ENCODE assay signal across 18 cellular contexts in genomic region chr3:41223078-41223477, GRCh38.
"Had no signal": no experiment of that assay in that cellular context is flagged by ENCODE, and none has a peak within 500 bp of the region (broad histone marks: within the 10 kb centered on the region; RNA-seq: fewer than 3 reads in every experiment).

No MANE protein-coding gene starts in this region.

- H3K4me1 ChIP-seq: foreskin keratinocyte had no signal

- H3K9me3 Mint-ChIP-seq: naive B cell; stimulated activated naive B cell treated with anti-CD40 and anti-IgM and Interleukin-4, amounts not matched to agents 10 μg/mL and 1 μg/mL and 100 μg/mL, for 72 hours; stimulated activated naive CD8-positive, alpha-beta T cell treated with anti-CD3 and anti-CD28 coated beads, Interleukin-15, amount 100 ng/mL, for 72 hours had no signal

- H3K4me3 ChIP-seq: colonic mucosa, hepatocyte, spleen, testis, tibial nerve had no signal

- H3K27me3 ChIP-seq: colonic mucosa, foreskin keratinocyte, hepatocyte, spleen, testis, tibial nerve had no signal

- H3K4me2 ChIP-seq: hepatocyte had no signal

- H3K9me3 ChIP-seq: colonic mucosa, spleen, testis, tibial nerve had no signal

- H2AFZ ChIP-seq: hepatocyte had no signal

- ATAC-seq: foreskin keratinocyte; right cardiac atrium; stimulated activated naive CD8-positive, alpha-beta T cell treated with anti-CD3 and anti-CD28 coated beads, Interleukin-15, amount 100 ng/mL, for 72 hours had no signal

- DNase-seq: colonic mucosa; dermis blood vessel endothelial cell; erythroblast; foreskin keratinocyte; head of caudate nucleus; mesendoderm; naive B cell; right cardiac atrium; spleen; stimulated activated CD4-positive, alpha-beta T cell treated with anti-CD3 and anti-CD28 coated beads, Interleukin-15, amount 100 ng/mL, for 24 hours; stimulated activated CD4-positive, alpha-beta T cell treated with anti-CD3 and anti-CD28 coated beads, Interleukin-1b, Interleukin-23, amount 100 ng/mL, for 48 hours; stimulated activated CD4-positive, alpha-beta T cell treated with anti-CD3 and anti-CD28 coated beads, Interleukin-4, amount 100 ng/mL, for 24 hours; stimulated activated naive B cell treated with anti-CD40 and anti-IgM and Interleukin-4, amounts not matched to agents 10 μg/mL and 1 μg/mL and 100 μg/mL, for 72 hours; stimulated activated naive CD8-positive, alpha-beta T cell treated with anti-CD3 and anti-CD28 coated beads, Interleukin-15, amount 100 ng/mL, for 72 hours; testis had no signal

- H3K27me3 Mint-ChIP-seq: naive B cell; progenitor cell of endocrine pancreas; stimulated activated naive B cell treated with anti-CD40 and anti-IgM and Interleukin-4, amounts not matched to agents 10 μg/mL and 1 μg/mL and 100 μg/mL, for 72 hours; stimulated activated naive CD8-positive, alpha-beta T cell treated with anti-CD3 and anti-CD28 coated beads, Interleukin-15, amount 100 ng/mL, for 72 hours had no signal

- H3K27ac Mint-ChIP-seq: progenitor cell of endocrine pancreas; stimulated activated naive B cell treated with anti-CD40 and anti-IgM and Interleukin-4, amounts not matched to agents 10 μg/mL and 1 μg/mL and 100 μg/mL, for 72 hours; stimulated activated naive CD8-positive, alpha-beta T cell treated with anti-CD3 and anti-CD28 coated beads, Interleukin-15, amount 100 ng/mL, for 72 hours had no signal

- H3K27ac ChIP-seq: foreskin keratinocyte, hepatocyte, testis had no signal

- H3K4me3 Mint-ChIP-seq: naive B cell; stimulated activated naive B cell treated with anti-CD40 and anti-IgM and Interleukin-4, amounts not matched to agents 10 μg/mL and 1 μg/mL and 100 μg/mL, for 72 hours; stimulated activated naive CD8-positive, alpha-beta T cell treated with anti-CD3 and anti-CD28 coated beads, Interleukin-15, amount 100 ng/mL, for 72 hours had no signal
